Comparison of ENCODE assay signal across 9 cellular contexts in the genomic region with DNA sequence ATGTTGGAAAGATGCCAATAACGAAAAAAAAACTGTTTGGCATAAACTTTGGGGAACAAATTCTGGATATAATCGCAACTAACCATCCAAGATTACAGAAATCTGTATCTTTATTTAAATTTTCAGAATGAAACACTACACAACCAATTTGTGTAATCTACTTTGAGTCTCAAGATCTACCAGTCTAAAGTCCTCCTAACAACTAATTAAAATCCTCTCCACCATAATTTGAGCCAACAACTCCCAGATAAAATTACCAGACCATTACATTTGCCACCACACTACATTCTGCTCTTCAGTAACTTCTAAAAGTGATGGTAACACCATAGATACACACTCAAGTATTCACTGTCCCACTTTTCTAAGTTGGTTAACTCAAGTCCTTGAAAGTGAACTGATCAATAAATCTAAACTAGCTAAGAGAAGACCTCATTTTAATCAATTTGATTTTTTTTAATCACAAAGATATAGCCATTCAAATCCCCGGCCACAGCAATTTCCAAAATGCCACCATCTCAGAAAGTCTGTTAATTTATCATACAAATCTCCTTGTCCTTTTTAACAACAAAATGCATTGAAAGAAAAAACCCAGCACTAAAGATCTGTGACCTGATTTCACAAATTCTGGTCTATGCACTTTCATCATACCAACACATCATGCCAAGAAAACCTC. TPM values are rescaled to one million over a fixed set of nuclear protein-coding genes. Genes with fewer than 3 reads are reported as not detected.
DNase-seq lines count a peak whose midpoint lies in the region; ATAC-seq, FAIRE-seq and TF ChIP-seq lines count a peak whose summit lies in the region.
"Had no signal": no experiment of that assay in that cellular context is flagged by ENCODE, and none has a peak within 500 bp of the region (broad histone marks: within the 10 kb centered on the region; RNA-seq: fewer than 3 reads in every experiment).

No MANE protein-coding gene starts in this region.

- no peak for TF ChIP-seq CTCF in kidney (IDR thresholded peaks at IDR 0.05; ENCODE audit: borderline replicate concordance, extremely low read depth, insufficient read depth)

- peak overlapping the region; percentile 86 for H3K27ac Mint-ChIP-seq in activated CD8-positive, alpha-beta memory T cell treated with anti-CD3 and anti-CD28 coated beads, Interleukin-2, amount 10 ng/mL, durations not matched to agents 7 days and 5 days

- CTCF ChIA-PET in activated CD8-positive, alpha-beta memory T cell treated with anti-CD3 and anti-CD28 coated beads, Interleukin-2, amount 10 ng/mL, durations not matched to agents 7 days and 5 days (lab: Charles Lee): interaction anchor here (0.8 to 1.3 kb wide), 3 partner anchors 14 to 247 kb away, joined by 3 to 4 read pairs (median 3); no protein-coding TSS in a partner anchor

- no peak for DNase-seq in activated CD8-positive, alpha-beta memory T cell treated with anti-CD3 and anti-CD28 coated beads, Interleukin-2, amount 10 ng/mL, durations not matched to agents 7 days and 5 days
- no peak for DNase-seq in activated CD8-positive, alpha-beta memory T cell treated with anti-CD3 and anti-CD28 coated beads for 24 hours
- peak; percentile 84 for DNase-seq in adipocyte (ENCODE audit: low read depth)
- DNase-seq in kidney: no peak
- DNase-seq in left lobe of liver (ENCODE audit: low spot score): no peak
- DNase-seq in NCI-H446 (lab: John Stamatoyannopoulos, UW): no peak
- DNase-seq: DMS79 had no signal

- H3K4me1 ChIP-seq in adipocyte (ENCODE audit: control insufficient read depth, insufficient read depth, low read length) (peaks cover 55% of the 10 kb centered on the region), kidney (ENCODE audit: control insufficient read depth in 1 of 2, insufficient read depth in 1 of 2, low read depth in 1 of 2, low read length in 2 of 2) (peaks cover 25% of the 10 kb centered on the region in 2 donors), thymus (ENCODE audit: control insufficient read depth, insufficient read depth, low read length) (peaks cover 13% of the 10 kb centered on the region)

- no peaks in the 10 kb centered on the region for H3K9me3 Mint-ChIP-seq in activated CD8-positive, alpha-beta memory T cell treated with anti-CD3 and anti-CD28 coated beads, Interleukin-2, amount 10 ng/mL, durations not matched to agents 7 days and 5 days (ENCODE audit: low read depth)

- intact Hi-C loops in kidney (cut with DNase I): no loop called here

- H3K27me3 ChIP-seq in adipocyte (replicated peaks; ENCODE audit: control insufficient read depth, insufficient read depth, low read length): no peaks in the 10 kb centered on the region
- H3K27me3 ChIP-seq in thymus (ENCODE audit: control insufficient read depth, insufficient read depth): no peaks in the 10 kb centered on the region

- 84% methylated on average over 3 of the region's 3 CpGs for WGBS in thymus

- peak overlapping the region; percentile 94 for H3K4me3 ChIP-seq in adipocyte (ENCODE audit: low read length)
- H3K4me3 ChIP-seq in kidney (ENCODE audit: low read length in 2 of 2): peak overlapping the region; percentile 85 to 99
- H3K4me3 ChIP-seq in thymus (ENCODE audit: low read length): peak overlapping the region; percentile 95

- peak overlapping the region; percentile 85 for H3K4me3 Mint-ChIP-seq in activated CD8-positive, alpha-beta memory T cell treated with anti-CD3 and anti-CD28 coated beads, Interleukin-2, amount 10 ng/mL, durations not matched to agents 7 days and 5 days

- no peak for FAIRE-seq in kidney (lab: Jason Lieb, UNC)

- H3K27me3 Mint-ChIP-seq in activated CD8-positive, alpha-beta memory T cell treated with anti-CD3 and anti-CD28 coated beads, Interleukin-2, amount 10 ng/mL, durations not matched to agents 7 days and 5 days: no peaks in the 10 kb centered on the region

- peak overlapping the region; percentile 86 to 95 for H3K27ac ChIP-seq in kidney (ENCODE audit: low read depth in 2 of 2, low read length in 2 of 2)
- no peak overlapping the region for H3K27ac ChIP-seq in thymus (ENCODE audit: low read depth)

- no peak for ATAC-seq in activated CD8-positive, alpha-beta memory T cell treated with anti-CD3 and anti-CD28 coated beads, Interleukin-2, amount 10 ng/mL, durations not matched to agents 7 days and 5 days
- ATAC-seq in left lobe of liver (no peak), HG03139 (IDR thresholded peaks at IDR 0.05; ENCODE audit: unreplicated experiment) (no peak)

- H3K4me1 Mint-ChIP-seq in activated CD8-positive, alpha-beta memory T cell treated with anti-CD3 and anti-CD28 coated beads, Interleukin-2, amount 10 ng/mL, durations not matched to agents 7 days and 5 days: peaks cover 34% of the 10 kb centered on the region

- no peaks in the 10 kb centered on the region for H3K36me3 ChIP-seq in adipocyte (ENCODE audit: control insufficient read depth, insufficient read depth, low read length, severe bottlenecking)
- H3K36me3 ChIP-seq in kidney (ENCODE audit: control insufficient read depth in 1 of 2, insufficient read depth in 2 of 2, low read length in 2 of 2): no peaks in the 10 kb centered on the region
- H3K36me3 ChIP-seq in thymus (ENCODE audit: control insufficient read depth, insufficient read depth): peaks cover 2% of the 10 kb centered on the region

- H3K9ac ChIP-seq in adipocyte (ENCODE audit: low read length) (peak overlapping the region; percentile 96), kidney (ENCODE audit: low read length in 2 of 2) (peak overlapping the region in 1 of 2 donors; percentile 98)

- peaks cover 4% of the 10 kb centered on the region for H3K36me3 Mint-ChIP-seq in activated CD8-positive, alpha-beta memory T cell treated with anti-CD3 and anti-CD28 coated beads, Interleukin-2, amount 10 ng/mL, durations not matched to agents 7 days and 5 days

- H3K9me3 ChIP-seq in adipocyte (ENCODE audit: control insufficient read depth, low read length) (no peaks in the 10 kb centered on the region), kidney (ENCODE audit: control insufficient read depth in 1 of 2, low read length in 2 of 2) (no peaks in the 10 kb centered on the region), thymus (ENCODE audit: control insufficient read depth) (no peaks in the 10 kb centered on the region)

RNA-seq across cellular contexts. Expression of a gene that starts 1.9 kb away (rescaled TPM):
- total RNA-seq in activated CD8-positive, alpha-beta memory T cell treated with anti-CD3 and anti-CD28 coated beads, Interleukin-2, amount 10 ng/mL, durations not matched to agents 7 days and 5 days: 10 to 100 TPM; 15.5 to 17.6 TPM
- total RNA-seq in kidney: 26.8 TPM
- polyA plus RNA-seq in kidney (ENCODE audit: insufficient read depth, low read depth, low replicate concordance): 12.7 TPM
- 31.1 TPM for polyA plus RNA-seq in thymus
- total RNA-seq in left lobe of liver: 6.9 TPM
